In the genomic region with DNA sequence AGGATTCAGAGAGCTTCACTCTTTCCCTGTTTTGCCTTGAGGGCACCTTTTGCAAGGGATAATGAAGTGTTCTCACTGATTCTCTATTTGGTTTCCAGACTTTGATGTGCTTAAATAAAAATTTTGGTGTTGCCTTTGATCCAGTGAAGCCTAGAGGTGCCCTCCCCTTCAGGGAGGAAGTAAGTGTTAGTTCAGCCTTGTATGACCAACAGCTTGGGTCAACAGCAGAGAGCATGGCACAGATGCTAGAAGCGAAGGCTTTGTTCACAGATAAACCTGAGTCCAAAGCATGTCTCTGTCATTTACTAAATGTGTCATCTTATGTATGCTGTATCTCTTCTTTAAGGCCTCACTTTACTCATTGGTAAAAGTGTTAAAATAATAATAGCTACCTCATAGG, we compare ENCODE assay signal across 20 cellular contexts. TPM values are rescaled to one million over a fixed set of nuclear protein-coding genes. Genes with fewer than 3 reads are reported as not detected.
"Had no signal": no experiment of that assay in that cellular context is flagged by ENCODE, and none has a peak within 500 bp of the region (broad histone marks: within the 10 kb centered on the region; RNA-seq: fewer than 3 reads in every experiment).

No MANE protein-coding gene starts in this region.

- H3K4me3 Mint-ChIP-seq: activated CD4-positive, alpha-beta memory T cell treated with anti-CD3 and anti-CD28 coated beads for 36 hours; activated CD4-positive, alpha-beta T cell treated with anti-CD3 and anti-CD28 coated beads, Interleukin-2, amount 10 ng/mL, durations not matched to agents 7 days and 5 days; activated naive CD4-positive, alpha-beta T cell treated with anti-CD3 and anti-CD28 coated beads for 36 hours; activated naive CD8-positive, alpha-beta T cell; activated T-cell treated with anti-CD3 and anti-CD28 coated beads, Interleukin-2, amount 50 U/mL, for 4 hours; brain; T-helper 17 cell had no signal

- H3K4me3 ChIP-seq: MG63 had no signal

- H3K4me1 Mint-ChIP-seq: activated CD4-positive, alpha-beta T cell treated with anti-CD3 and anti-CD28 coated beads, Interleukin-2, amount 10 ng/mL, durations not matched to agents 7 days and 5 days; brain; T-helper 17 cell had no signal

- DNase-seq: activated CD4-positive, alpha-beta memory T cell treated with anti-CD3 and anti-CD28 coated beads for 36 hours; activated CD4-positive, alpha-beta T cell treated with anti-CD3 and anti-CD28 coated beads, Interleukin-2, amount 10 ng/mL, durations not matched to agents 7 days and 5 days; activated CD4-positive, CD25-positive, alpha-beta regulatory T cell; activated CD8-positive, alpha-beta memory T cell treated with anti-CD3 and anti-CD28 coated beads for 24 hours; activated effector memory CD4-positive, alpha-beta T cell treated with anti-CD3 and anti-CD28 coated beads, Interleukin-2, amount 50 U/mL, for 16 hours; activated naive CD4-positive, alpha-beta T cell treated with anti-CD3 and anti-CD28 coated beads for 36 hours; activated T-cell treated with anti-CD3 and anti-CD28 coated beads, Interleukin-2, amount 50 U/mL, for 4 hours; amygdala; MG63; NCI-H1048; NCI-H146; NCI-H187 treated with DMSO at 0.1 percent for 48 hours; NCI-H2107; NCI-H2171 treated with DMSO at 0.1 percent for 48 hours; NCI-H226; NCI-H526; T-helper 17 cell; T-helper 9 cell had no signal

- H3K27ac Mint-ChIP-seq: activated CD4-positive, alpha-beta memory T cell treated with anti-CD3 and anti-CD28 coated beads for 36 hours; activated CD4-positive, alpha-beta T cell treated with anti-CD3 and anti-CD28 coated beads, Interleukin-2, amount 10 ng/mL, durations not matched to agents 7 days and 5 days; activated naive CD4-positive, alpha-beta T cell treated with anti-CD3 and anti-CD28 coated beads for 36 hours; activated naive CD8-positive, alpha-beta T cell; brain; T-helper 17 cell had no signal

- H3K27me3 ChIP-seq: MG63 had no signal

- H3K27me3 Mint-ChIP-seq: activated CD4-positive, alpha-beta memory T cell treated with anti-CD3 and anti-CD28 coated beads for 36 hours; activated CD4-positive, alpha-beta T cell treated with anti-CD3 and anti-CD28 coated beads, Interleukin-2, amount 10 ng/mL, durations not matched to agents 7 days and 5 days; brain had no signal

- H3K9me3 ChIP-seq: MG63 had no signal

- H3K36me3 ChIP-seq: MG63 had no signal

- ATAC-seq: activated T-cell treated with anti-CD3 and anti-CD28 coated beads, Interleukin-2, amount 50 U/mL, for 4 hours; T-helper 17 cell had no signal

- H3K9me3 Mint-ChIP-seq: activated CD4-positive, alpha-beta memory T cell treated with anti-CD3 and anti-CD28 coated beads for 36 hours; activated CD4-positive, alpha-beta T cell treated with anti-CD3 and anti-CD28 coated beads, Interleukin-2, amount 10 ng/mL, durations not matched to agents 7 days and 5 days; activated naive CD4-positive, alpha-beta T cell treated with anti-CD3 and anti-CD28 coated beads for 36 hours; activated T-cell treated with anti-CD3 and anti-CD28 coated beads, Interleukin-2, amount 50 U/mL, for 4 hours had no signal

- H3K36me3 Mint-ChIP-seq: activated CD4-positive, alpha-beta memory T cell treated with anti-CD3 and anti-CD28 coated beads for 36 hours; activated naive CD8-positive, alpha-beta T cell; brain had no signal

RNA-seq across cellular contexts. Expression of gene STXBP6, which starts 52.8 kb away (rescaled TPM):
- total RNA-seq: activated CD4-positive, alpha-beta memory T cell treated with anti-CD3 and anti-CD28 coated beads for 36 hours; activated CD4-positive, alpha-beta T cell treated with anti-CD3 and anti-CD28 coated beads, Interleukin-2, amount 10 ng/mL, durations not matched to agents 7 days and 5 days; activated naive CD4-positive, alpha-beta T cell treated with anti-CD3 and anti-CD28 coated beads for 36 hours; T-helper 17 cell had no signal
